Comparison of ENCODE assay signal across 12 cellular contexts in the genomic region with DNA sequence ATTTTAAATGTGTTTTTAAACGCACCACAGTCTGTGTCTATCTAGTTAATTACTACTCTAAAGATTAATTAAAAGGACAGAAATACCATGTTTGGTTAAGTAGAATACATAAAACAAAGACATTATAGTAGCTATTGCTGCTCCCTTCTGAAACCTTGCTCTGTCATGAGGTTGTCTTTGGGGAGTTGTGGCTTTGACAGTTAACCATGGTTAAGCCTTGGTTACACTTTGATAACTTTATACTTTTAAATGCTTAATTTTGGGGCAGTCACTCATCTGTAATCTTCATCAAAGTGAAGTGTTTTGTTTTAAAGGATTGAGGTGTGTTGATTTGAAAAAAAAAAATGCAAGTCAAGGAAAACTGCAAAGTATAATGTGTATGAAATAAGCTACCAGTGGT. TPM values are rescaled to one million over a fixed set of nuclear protein-coding genes. Genes with fewer than 3 reads are reported as not detected.
DNase-seq lines count a peak whose midpoint lies in the region; ATAC-seq lines count a peak whose summit lies in the region.
"Had no signal": no experiment of that assay in that cellular context is flagged by ENCODE, and none has a peak within 500 bp of the region (broad histone marks: within the 10 kb centered on the region; RNA-seq: fewer than 3 reads in every experiment).

No MANE protein-coding gene starts in this region.

- no peaks in the 10 kb centered on the region for H3K9me3 Mint-ChIP-seq in activated CD8-positive, alpha-beta memory T cell treated with anti-CD3 and anti-CD28 coated beads, Interleukin-2, amount 10 ng/mL, durations not matched to agents 7 days and 5 days (ENCODE audit: low read depth)
- H3K9me3 Mint-ChIP-seq: mesothelial cell of epicardium had no signal

- DNase-seq in activated CD8-positive, alpha-beta memory T cell treated with anti-CD3 and anti-CD28 coated beads, Interleukin-2, amount 10 ng/mL, durations not matched to agents 7 days and 5 days = no peak
- DNase-seq in activated CD8-positive, alpha-beta memory T cell treated with anti-CD3 and anti-CD28 coated beads, Interleukin-2, amount 50 U/mL, for 48 hours = no peak
- peak; percentile 12 for DNase-seq in myocyte (ENCODE audit: low read depth)
- DNase-seq in NK-92 (lab: John Stamatoyannopoulos, UW; ENCODE audit: unreplicated experiment) = no peak
- no peak for DNase-seq in NCI-H1092 treated with DMSO at 0.1 percent for 48 hours (lab: John Stamatoyannopoulos, UW)
- no peak for DNase-seq in islet precursor cell
- DNase-seq: GDM1, NCI-H1092, T-helper 17 cell had no signal

- H3K4me1 Mint-ChIP-seq in activated CD8-positive, alpha-beta memory T cell treated with anti-CD3 and anti-CD28 coated beads, Interleukin-2, amount 10 ng/mL, durations not matched to agents 7 days and 5 days = peaks cover 39% of the 10 kb centered on the region

- H3K36me3 Mint-ChIP-seq in activated CD8-positive, alpha-beta memory T cell treated with anti-CD3 and anti-CD28 coated beads, Interleukin-2, amount 10 ng/mL, durations not matched to agents 7 days and 5 days = peaks cover 20% of the 10 kb centered on the region

- H3K4me3 Mint-ChIP-seq in activated CD8-positive, alpha-beta memory T cell treated with anti-CD3 and anti-CD28 coated beads, Interleukin-2, amount 10 ng/mL, durations not matched to agents 7 days and 5 days = peak overlapping the region; percentile 8
- H3K4me3 Mint-ChIP-seq: mesothelial cell of epicardium, T-helper 17 cell had no signal

- CTCF ChIA-PET in activated CD8-positive, alpha-beta memory T cell treated with anti-CD3 and anti-CD28 coated beads, Interleukin-2, amount 10 ng/mL, durations not matched to agents 7 days and 5 days (lab: Charles Lee) = no interaction called here

- ATAC-seq in activated CD8-positive, alpha-beta memory T cell treated with anti-CD3 and anti-CD28 coated beads, Interleukin-2, amount 10 ng/mL, durations not matched to agents 7 days and 5 days = peak; percentile 38
- ATAC-seq in GM21825 (IDR thresholded peaks at IDR 0.05; ENCODE audit: unreplicated experiment) (peak; percentile 65), HG03280 (IDR thresholded peaks at IDR 0.05; ENCODE audit: unreplicated experiment) (peak; percentile 43)
- ATAC-seq: T-helper 17 cell had no signal

- no peaks in the 10 kb centered on the region for H3K27me3 Mint-ChIP-seq in activated CD8-positive, alpha-beta memory T cell treated with anti-CD3 and anti-CD28 coated beads, Interleukin-2, amount 10 ng/mL, durations not matched to agents 7 days and 5 days
- H3K27me3 Mint-ChIP-seq: T-helper 17 cell had no signal

- peak overlapping the region; percentile 67 for H3K27ac Mint-ChIP-seq in activated CD8-positive, alpha-beta memory T cell treated with anti-CD3 and anti-CD28 coated beads, Interleukin-2, amount 10 ng/mL, durations not matched to agents 7 days and 5 days
- H3K27ac Mint-ChIP-seq: mesothelial cell of epicardium, T-helper 17 cell had no signal

RNA-seq across cellular contexts. Expression of gene TBR1, which starts 29.9 kb away (rescaled TPM):
- total RNA-seq in activated CD8-positive, alpha-beta memory T cell treated with anti-CD3 and anti-CD28 coated beads, Interleukin-2, amount 10 ng/mL, durations not matched to agents 7 days and 5 days = under 1 TPM in 1 of 2 experiments, not detected in 1; 0.05 TPM
- total RNA-seq in myocyte = 0.08 TPM in 1 of 2 replicates, not detected in the other
- 0.01 TPM for polyA plus RNA-seq in myocyte (2012)
- total RNA-seq: T-helper 17 cell had no signal
